Comparison of ENCODE assay signal across 7 cellular contexts in the genomic region with DNA sequence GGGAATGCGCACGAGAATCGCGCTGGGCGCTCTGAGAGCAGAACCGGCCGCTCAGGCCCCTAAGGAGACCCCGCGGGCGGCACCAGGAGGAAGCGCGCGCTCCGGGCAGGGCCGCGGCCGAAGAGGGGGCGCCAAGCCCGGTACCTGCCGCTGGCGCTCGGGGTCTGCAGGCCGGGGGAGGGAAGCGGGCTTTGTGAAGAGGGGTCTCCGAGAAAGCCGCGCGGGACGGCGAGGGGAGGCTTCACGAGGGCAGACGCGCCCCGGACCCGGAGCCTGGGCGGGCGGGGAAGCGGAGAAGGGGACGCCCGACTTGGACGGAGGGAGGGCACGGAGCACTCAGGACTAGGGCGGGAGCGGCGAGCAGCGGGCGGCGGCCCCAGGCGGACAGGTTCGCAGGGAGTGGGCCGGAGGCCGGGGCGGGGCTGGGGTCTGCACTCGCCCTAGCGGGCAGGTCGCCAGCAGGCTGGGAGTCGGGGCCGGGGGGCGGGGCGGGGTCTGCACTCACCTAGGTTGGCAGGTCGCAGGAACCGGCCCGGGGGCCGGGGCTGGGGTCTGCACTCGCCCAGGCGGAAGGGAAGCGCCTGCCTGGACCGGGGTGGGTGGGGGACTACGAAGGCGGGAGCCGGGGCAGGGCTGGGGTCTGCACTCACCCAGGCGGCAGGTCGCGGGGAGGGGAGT. TPM values are rescaled to one million over a fixed set of nuclear protein-coding genes. Genes with fewer than 3 reads are reported as not detected.
DNase-seq lines count a peak whose midpoint lies in the region; ATAC-seq and TF ChIP-seq lines count a peak whose summit lies in the region.

No MANE protein-coding gene starts in this region.

- H3K27ac ChIP-seq in right atrium auricular region (peak overlapping the region; percentile 99), rectal smooth muscle tissue (ENCODE audit: low read depth, low read length) (peak overlapping the region; percentile 99)

- H3K36me3 ChIP-seq in adipocyte (ENCODE audit: control insufficient read depth, insufficient read depth, low read length, severe bottlenecking) (peaks cover 4% of the 10 kb centered on the region), right atrium auricular region (no peaks in the 10 kb centered on the region), rectal smooth muscle tissue (ENCODE audit: control insufficient read depth, insufficient read depth, low read length) (no peaks in the 10 kb centered on the region)

- H3K4me3 ChIP-seq in adipocyte (ENCODE audit: low read length) (peak overlapping the region; percentile 94), right atrium auricular region (peak overlapping the region; percentile 77 to 97), rectal smooth muscle tissue (ENCODE audit: low read length) (peak overlapping the region; percentile 81)

- no peaks in the 10 kb centered on the region for H3K9me3 ChIP-seq in adipocyte (ENCODE audit: control insufficient read depth, low read length)
- no peaks in the 10 kb centered on the region for H3K9me3 ChIP-seq in right atrium auricular region

- H3K27me3 ChIP-seq in adipocyte (replicated peaks; ENCODE audit: control insufficient read depth, insufficient read depth, low read length), result no peaks in the 10 kb centered on the region
- H3K27me3 ChIP-seq in right atrium auricular region, result no peaks in the 10 kb centered on the region
- H3K27me3 ChIP-seq in rectal smooth muscle tissue (ENCODE audit: control insufficient read depth, insufficient read depth, low read length), result no peaks in the 10 kb centered on the region

- H3K9ac ChIP-seq in adipocyte (ENCODE audit: low read length), result peak overlapping the region; percentile 95
- peak overlapping the region; percentile 80 for H3K9ac ChIP-seq in rectal smooth muscle tissue (ENCODE audit: low read length)

- DNase-seq in M059J (ENCODE audit: low read depth) (peak; percentile 45), adipocyte (ENCODE audit: low read depth) (peak; percentile 75), right atrium auricular region (ENCODE audit: low spot score) (no peak)

- ATAC-seq in GM18907 (IDR thresholded peaks at IDR 0.05; ENCODE audit: unreplicated experiment), result peak; percentile 6
- no peak for ATAC-seq in HG03469 (IDR thresholded peaks at IDR 0.05; ENCODE audit: unreplicated experiment)
- no peak for ATAC-seq in GM21723 (IDR thresholded peaks at IDR 0.05; ENCODE audit: unreplicated experiment)

- TF ChIP-seq CTCF in right atrium auricular region (IDR thresholded peaks at IDR 0.05), result no peak

- peaks cover 14% of the 10 kb centered on the region for H3K4me1 ChIP-seq in adipocyte (ENCODE audit: control insufficient read depth, insufficient read depth, low read length)
- peaks cover 0 to 27% of the 10 kb centered on the region in 2 donors for H3K4me1 ChIP-seq in right atrium auricular region
- H3K4me1 ChIP-seq in rectal smooth muscle tissue (ENCODE audit: control insufficient read depth, insufficient read depth, low read length), result peaks cover 13% of the 10 kb centered on the region

RNA-seq across cellular contexts. Expression of a gene that starts 0.8 kb away (rescaled TPM):
- 36.5 and 69.8 TPM in 2 replicates for total RNA-seq in M059J (2014; rRNA removed; shearing (Covaris generic))
- 10 to 100 TPM; 60.0 to 75.9 TPM for total RNA-seq in right atrium auricular region

RNA-seq across cellular contexts. Expression of a gene that starts 27.9 kb away (rescaled TPM):
- 2.4 and 6.1 TPM in 2 replicates for total RNA-seq in M059J (2014; rRNA removed; shearing (Covaris generic))
- total RNA-seq in right atrium auricular region, result 10 to 100 TPM; 13.8 to 18.1 TPM
